16 cellular contexts compared by ENCODE assay signal in genomic region chr15:25703726-25704125, GRCh38.
"Had no signal": no experiment of that assay in that cellular context is flagged by ENCODE, and none has a peak within 500 bp of the region (broad histone marks: within the 10 kb centered on the region; RNA-seq: fewer than 3 reads in every experiment).

No MANE protein-coding gene starts in this region.

- H3K4me1 ChIP-seq: heart right ventricle, psoas muscle, right lobe of liver had no signal

- H3K27ac ChIP-seq: heart right ventricle, neutrophil, psoas muscle, right lobe of liver, tibial artery had no signal

- DNase-seq: effector memory CD4-positive, alpha-beta T cell; heart right ventricle; left ventricle myocardium superior; mesenchymal stem cell; naive B cell; nephron progenitor cell; psoas muscle; retina; right lobe of liver; stimulated activated CD4-positive, alpha-beta T cell treated with anti-CD3 and anti-CD28 coated beads, Interleukin-2, amount 100 ng/mL, for 24 hours; stimulated activated CD4-positive, alpha-beta T cell treated with anti-CD3 and anti-CD28 coated beads, Interleukin-4, amount 100 ng/mL, for 4 hours; stimulated activated naive CD4-positive, alpha-beta T cell had no signal

- H3K27me3 ChIP-seq: heart right ventricle, neutrophil, right lobe of liver, tibial artery had no signal

- ATAC-seq: esophagus mucosa, left ventricle myocardium superior, psoas muscle, right lobe of liver had no signal

- H3K4me3 ChIP-seq: heart right ventricle, lung, psoas muscle, right lobe of liver, tibial artery had no signal

- H3K9me3 ChIP-seq: heart right ventricle, neutrophil, psoas muscle, right lobe of liver, tibial artery had no signal

- H3K36me3 ChIP-seq: heart right ventricle, neutrophil, right lobe of liver had no signal
